Comparison of ENCODE assay signal across 8 cellular contexts in the genomic region with DNA sequence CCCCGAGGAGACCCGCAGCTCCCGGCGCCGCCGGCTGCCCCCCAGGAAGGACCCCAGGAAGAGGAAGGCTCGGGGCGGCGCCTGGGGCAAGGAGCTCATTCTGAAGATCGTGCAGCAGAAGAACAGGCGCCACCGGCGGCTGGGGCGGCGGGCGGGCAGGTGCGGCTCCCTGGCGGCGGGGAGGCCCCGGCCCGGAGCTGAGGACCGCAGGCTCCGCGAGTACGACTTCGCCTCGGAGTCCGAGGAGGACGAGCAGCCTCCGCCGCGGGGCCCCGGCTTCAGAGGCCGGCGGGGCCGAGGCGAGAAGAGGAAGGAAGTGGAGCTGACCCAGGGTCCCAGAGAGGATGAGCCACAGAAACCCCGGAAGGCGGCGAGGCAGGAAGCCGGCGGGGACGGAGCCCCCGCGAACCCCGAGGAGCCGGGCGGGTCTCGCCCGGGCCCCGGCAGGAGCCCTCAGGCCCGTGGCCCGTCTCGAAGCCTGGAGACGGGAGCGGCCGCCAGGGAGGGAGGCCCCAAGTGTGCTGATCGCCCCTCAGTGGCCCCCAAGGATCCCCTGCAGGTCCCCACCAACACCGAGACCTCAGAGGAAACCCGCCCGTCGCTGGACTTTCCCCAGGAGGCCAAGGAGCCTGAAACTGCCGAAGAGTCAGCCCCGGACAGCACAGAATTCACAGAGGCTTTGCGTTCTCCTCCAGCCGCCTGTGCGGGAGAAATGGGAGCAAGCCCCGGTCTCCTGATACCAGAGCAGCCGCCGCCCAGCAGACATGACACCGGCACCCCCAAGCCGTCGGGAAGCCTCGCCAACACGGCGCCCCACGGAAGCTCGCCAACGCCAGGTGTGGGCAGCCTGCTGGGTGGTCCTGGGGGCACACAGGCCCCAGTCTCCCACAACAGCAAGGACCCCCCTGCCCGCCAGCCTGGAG. TPM values are rescaled to one million over a fixed set of nuclear protein-coding genes. Genes with fewer than 3 reads are reported as not detected.
DNase-seq lines count a peak whose midpoint lies in the region; ATAC-seq, FAIRE-seq and TF ChIP-seq lines count a peak whose summit lies in the region.

No MANE protein-coding gene starts in this region.

- ATAC-seq in HG03354 (IDR thresholded peaks at IDR 0.05; ENCODE audit: poor library complexity, severe bottlenecking, unreplicated experiment) (peak; percentile 63), Right ventricle myocardium superior (ENCODE audit: poor library complexity) (peak; percentile 40)

- H3K9me3 ChIP-seq in Caco-2 (no peaks in the 10 kb centered on the region), spleen (no peaks in the 10 kb centered on the region), kidney (ENCODE audit: control insufficient read depth in 1 of 2, low read length in 2 of 2) (no peaks in the 10 kb centered on the region)

- H3K27ac ChIP-seq in spleen, result peak overlapping the region in 7 of 8 donors; percentile 60 to 82 (median 66)
- no peak overlapping the region for H3K27ac ChIP-seq in kidney (ENCODE audit: low read depth in 2 of 2, low read length in 2 of 2)

- intact Hi-C loops in Caco-2 (cut with micrococcal nuclease; ENCODE audit: unreplicated experiment) (loop anchor here (10.0 kb wide), 1 partner anchor 236 kb away; no protein-coding TSS in a partner anchor), Right ventricle myocardium superior (cut with DNase I) (no loop called here), spleen (cut with DNase I; ENCODE audit: low total_unique reads) (loop anchor here (10.0 kb wide), 1 partner anchor 236 kb away; no protein-coding TSS in a partner anchor), kidney (cut with DNase I) (loop anchor here (10.0 kb wide), 1 partner anchor 236 kb away; no protein-coding TSS in a partner anchor)

- TF ChIP-seq CTCF in Caco-2 (IDR thresholded peaks at IDR 0.05; ENCODE audit: insufficient read depth in 1 of 2, low read depth in 1 of 2, low read length in 1 of 2, severe bottlenecking in 1 of 2, unreplicated experiment in 1 of 2), result no peak
- TF ChIP-seq CTCF in spleen (IDR thresholded peaks at IDR 0.05 in 8 of 11, conservative IDR thresholded peaks at IDR 0.05 in 3 of 11), result no peak
- TF ChIP-seq CTCF in kidney (IDR thresholded peaks at IDR 0.05; ENCODE audit: borderline replicate concordance, extremely low read depth, insufficient read depth), result no peak

- CTCF ChIA-PET in Caco-2 (lab: Charles Lee), result no interaction called here

- no peak for FAIRE-seq in kidney (lab: Jason Lieb, UNC)

- H3K27ac Mint-ChIP-seq in Caco-2 (ENCODE audit: unreplicated experiment), result no peak overlapping the region

- H3K9ac ChIP-seq in kidney (ENCODE audit: low read length in 2 of 2), result no peak overlapping the region

- no peaks in the 10 kb centered on the region for H3K4me1 Mint-ChIP-seq in Caco-2 (ENCODE audit: low read depth, unreplicated experiment)

- BruUV-seq in Caco-2 (replicated peaks; lab: Mats Ljungman, UMichigan), result no TSS peak

- peaks cover 9% of the 10 kb centered on the region for H3K27me3 Mint-ChIP-seq in Caco-2 (ENCODE audit: insufficient read depth, unreplicated experiment)

- POLR2A ChIA-PET in Caco-2 (lab: Charles Lee), result no interaction called here

- H3K4me3 Mint-ChIP-seq in Caco-2 (ENCODE audit: unreplicated experiment), result peak overlapping the region; percentile 57

- peaks cover 6% of the 10 kb centered on the region for H3K36me3 Mint-ChIP-seq in Caco-2 (ENCODE audit: insufficient read depth, unreplicated experiment)

- WGBS in spleen, 5 donors, result 13 to 31% (median 16%) methylated on average over 41 to 80 of the region's 80 CpGs

- H3K4me3 ChIP-seq in Caco-2 (ENCODE audit: low read depth, low read length) (peak overlapping the region; percentile 39), spleen (peak overlapping the region; percentile 40 to 78 (median 54)), kidney (ENCODE audit: low read length in 2 of 2) (no peak overlapping the region)

- TF ChIP-seq POLR2A in spleen (IDR thresholded peaks at IDR 0.05), result no peak

- H3K27me3 ChIP-seq in Caco-2 (replicated peaks; ENCODE audit: control insufficient read depth, insufficient read depth, low read length) (peaks cover 2% of the 10 kb centered on the region; the same call in 1 of the 2 replicates), spleen (replicated peaks in 1 of 7) (peaks cover 0 to 29% (median 0%) of the 10 kb centered on the region in 7 donors)

- peak in 1 of 2 experiments; percentile 62 for DNase-seq in Caco-2
- DNase-seq in activated T-cell treated with anti-CD3 and anti-CD28 coated beads for 48 hours (ENCODE audit: low read depth), result peak; percentile 43
- DNase-seq in Right ventricle myocardium superior, result peak; percentile 59
- DNase-seq in spleen, result peak; percentile 89
- no peak for DNase-seq in NCI-H446 (lab: John Stamatoyannopoulos, UW)
- no peak for DNase-seq in SK-N-DZ (ENCODE audit: low spot score)
- no peak for DNase-seq in kidney

- H3K36me3 ChIP-seq in Caco-2 (ENCODE audit: control insufficient read depth, insufficient read depth, low read length), result no peaks in the 10 kb centered on the region
- H3K36me3 ChIP-seq in spleen, result no peaks in the 10 kb centered on the region
- no peaks in the 10 kb centered on the region for H3K36me3 ChIP-seq in kidney (ENCODE audit: control insufficient read depth in 1 of 2, insufficient read depth in 2 of 2, low read length in 2 of 2)

- H3K9me3 Mint-ChIP-seq in Caco-2 (ENCODE audit: unreplicated experiment), result no peaks in the 10 kb centered on the region

- peaks cover 10% of the 10 kb centered on the region for H3K4me1 ChIP-seq in Caco-2
- H3K4me1 ChIP-seq in spleen, result peaks cover 7 to 67% (median 37%) of the 10 kb centered on the region in 6 donors
- H3K4me1 ChIP-seq in kidney (ENCODE audit: control insufficient read depth in 1 of 2, insufficient read depth in 1 of 2, low read depth in 1 of 2, low read length in 2 of 2), result no peaks in the 10 kb centered on the region

RNA-seq across cellular contexts. Expression of gene ZFPM1, which starts 22.3 kb away (rescaled TPM):
- total RNA-seq in Caco-2 (2022) (24.1 and 25.9 TPM in 2 replicates), Right ventricle myocardium superior (3.6 TPM), spleen (10 to 100 TPM in 4 of 7 donors, 1 to 10 TPM in 3; 4.5 to 25.3 (median 16.2) TPM), kidney (9.2 TPM)
- polyA plus RNA-seq in spleen (10 to 100 TPM in 1 of 3 donors, 1 to 10 TPM in 2; 2.3 to 10.2 (median 2.8) TPM), kidney (ENCODE audit: insufficient read depth, low read depth, low replicate concordance) (1.9 TPM)
- polyA plus RNA-seq in SK-N-DZ (2014; cell fraction: cytosol; rRNA removed), result 2.1 and 2.4 TPM in 2 replicates
- polyA plus RNA-seq in SK-N-DZ (2014; cell fraction: nucleus; rRNA removed), result 1.6 and 3.0 TPM in 2 replicates

RNA-seq across cellular contexts. Expression of gene ZNF469, which starts 48.0 kb away (rescaled TPM):
- total RNA-seq in Caco-2 (2022) (0.07 and 0.12 TPM in 2 replicates), Right ventricle myocardium superior (0.94 TPM), spleen (1 to 10 TPM; 2.4 to 8.0 (median 4.0) TPM), kidney (1.6 TPM)
- polyA plus RNA-seq in spleen (under 1 TPM; 0.27 to 0.96 (median 0.35) TPM), kidney (ENCODE audit: insufficient read depth, low read depth, low replicate concordance) (0.09 TPM)
- 0.01 and 0.07 TPM in 2 replicates for polyA plus RNA-seq in SK-N-DZ (2014; cell fraction: cytosol; rRNA removed)
- polyA plus RNA-seq in SK-N-DZ (2014; cell fraction: nucleus; rRNA removed), result 0.14 and 0.53 TPM in 2 replicates

Comparison
In these comparisons a context has a peak if more than half of its experiments do, and no peak if none do; other contexts are left out.
1. DNase-seq: peak in activated T-cell treated with anti-CD3 and anti-CD28 coated beads for 48 hours (single experiment), Right ventricle myocardium superior (single experiment) and spleen (single experiment); none in NCI-H446 (0 of 2), SK-N-DZ (single experiment) and kidney (single experiment).
2. H3K4me3 ChIP-seq: peak in Caco-2 (single experiment) and spleen (8 of 8); none in kidney (0 of 2).
3. H3K27ac ChIP-seq: peak in spleen (7 of 8); none in kidney (0 of 2).